In the genomic region with DNA sequence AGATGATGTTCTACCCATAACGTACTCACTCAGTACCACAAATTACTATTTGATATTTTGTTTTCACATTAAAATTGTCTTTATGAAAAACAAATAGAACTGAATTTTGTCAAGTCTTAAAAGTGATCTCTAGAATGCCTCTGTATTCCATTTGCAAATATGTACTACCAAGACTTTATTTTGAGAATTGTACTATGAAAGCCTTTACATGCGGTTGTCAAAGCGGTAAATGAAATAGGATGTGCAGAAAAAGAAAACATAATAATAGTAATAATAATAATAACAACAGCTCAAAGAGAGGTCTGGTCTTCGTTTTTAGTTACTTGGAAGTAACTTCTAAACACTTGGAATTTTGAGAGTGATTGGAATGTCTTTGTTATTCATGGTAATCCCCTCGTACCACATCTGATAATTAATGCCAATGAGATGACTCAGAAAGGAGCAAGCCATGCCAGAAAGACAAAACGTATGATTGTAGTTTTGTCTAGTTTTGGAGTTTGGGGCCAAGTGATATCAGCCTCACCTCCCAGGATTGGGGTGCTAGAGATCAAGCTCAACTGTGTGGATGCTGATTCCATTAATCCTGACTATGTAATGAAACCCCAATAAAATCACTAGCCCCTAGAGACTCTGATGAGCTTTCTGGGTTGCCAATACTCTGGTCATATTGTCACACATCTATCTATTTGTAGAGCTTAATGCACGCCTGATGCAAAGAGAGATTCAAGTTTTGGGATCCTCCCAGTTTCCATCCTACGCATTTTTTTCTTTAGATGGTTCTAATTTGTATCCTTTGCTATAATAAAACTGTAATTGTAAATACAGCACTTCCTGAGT, we compare ENCODE assay signal across 10 cellular contexts. TPM values are rescaled to one million over a fixed set of nuclear protein-coding genes. Genes with fewer than 3 reads are reported as not detected.
DNase-seq lines count a peak whose midpoint lies in the region; ATAC-seq and TF ChIP-seq lines count a peak whose summit lies in the region.
"Had no signal": no experiment of that assay in that cellular context is flagged by ENCODE, and none has a peak within 500 bp of the region (broad histone marks: within the 10 kb centered on the region; RNA-seq: fewer than 3 reads in every experiment).

No MANE protein-coding gene starts in this region.

- H2AK5ac ChIP-seq in mesendoderm (ENCODE audit: low read length), result no peak overlapping the region

- H3K4me3 ChIP-seq in mesendoderm (ENCODE audit: low read length) (no peak overlapping the region), body of pancreas (no peak overlapping the region), colonic mucosa (no peak overlapping the region)

- intact Hi-C loops in body of pancreas (cut with DNase I) (no loop called here), colonic mucosa (cut with DNase I) (no loop called here)

- peak overlapping the region; percentile 7 for H3K56ac ChIP-seq in mesendoderm (ENCODE audit: low read length)

- no peaks in the 10 kb centered on the region for H3K79me2 ChIP-seq in mesendoderm (ENCODE audit: control insufficient read depth, insufficient read depth, low read length)

- peak; percentile 26 for ATAC-seq in GM19035 (IDR thresholded peaks at IDR 0.05; ENCODE audit: unreplicated experiment)
- peak; percentile 22 for ATAC-seq in HG02852 (IDR thresholded peaks at IDR 0.05; ENCODE audit: unreplicated experiment)
- no peak for ATAC-seq in body of pancreas
- ATAC-seq in HG03521 (IDR thresholded peaks at IDR 0.05; ENCODE audit: unreplicated experiment), result no peak
- ATAC-seq: naive thymus-derived CD4-positive, alpha-beta T cell had no signal

- WGBS in mesendoderm (ENCODE audit: extremely low coverage, insufficient coverage, low lambda C conversion rate), result no CpG with 5 or more reads among the region's 8 CpGs
- 47 to 52% methylated on average over 8 of the region's 8 CpGs for WGBS in body of pancreas, 2 donors

- H4K8ac ChIP-seq in mesendoderm (ENCODE audit: low read depth, low read length), result no peak overlapping the region

- no peak overlapping the region for H2BK15ac ChIP-seq in mesendoderm (replicated peaks; ENCODE audit: low read depth)

- H3K27me3 ChIP-seq in mesendoderm (ENCODE audit: insufficient read depth, low read length, poor library complexity), result no peaks in the 10 kb centered on the region
- H3K27me3 ChIP-seq in body of pancreas, result no peaks in the 10 kb centered on the region
- H3K27me3 ChIP-seq in colonic mucosa, result no peaks in the 10 kb centered on the region

- H3K79me1 ChIP-seq in mesendoderm (ENCODE audit: low read length), result no peaks in the 10 kb centered on the region

- H3K27ac ChIP-seq in mesendoderm (ENCODE audit: low read depth, low read length) (no peak overlapping the region), body of pancreas (no peak overlapping the region), colonic mucosa (no peak overlapping the region)

- no peak overlapping the region for H3K4me2 ChIP-seq in mesendoderm (ENCODE audit: low read length)

- H3K23ac ChIP-seq in mesendoderm (ENCODE audit: low read length), result no peak overlapping the region

- H3K9me3 ChIP-seq in body of pancreas, result no peaks in the 10 kb centered on the region
- H3K9me3 ChIP-seq in colonic mucosa, result no peaks in the 10 kb centered on the region

- H4K5ac ChIP-seq in mesendoderm (ENCODE audit: low read length), result no peak overlapping the region

- TF ChIP-seq CTCF in body of pancreas (IDR thresholded peaks at IDR 0.05) (no peak), colonic mucosa (IDR thresholded peaks at IDR 0.05) (no peak)

- H2BK5ac ChIP-seq in mesendoderm (ENCODE audit: low read length), result no peak overlapping the region

- H2BK120ac ChIP-seq in mesendoderm (ENCODE audit: low read depth, low read length), result peak overlapping the region; percentile 67

- H3K36me3 ChIP-seq in mesendoderm (ENCODE audit: control insufficient read depth, insufficient read depth, low read length), result no peaks in the 10 kb centered on the region
- no peaks in the 10 kb centered on the region for H3K36me3 ChIP-seq in body of pancreas (replicated peaks in 1 of 2; ENCODE audit: insufficient read depth in 1 of 2, low read depth in 2 of 2)
- H3K36me3 ChIP-seq in colonic mucosa, result no peaks in the 10 kb centered on the region

- TF ChIP-seq POLR2A in body of pancreas (IDR thresholded peaks at IDR 0.05), result no peak

- DNase-seq in LHCN-M2 (ENCODE audit: low read depth) (peak; percentile 61), mesendoderm (peak; percentile 78), body of pancreas (no peak), colonic mucosa (no peak), NOMO-1 treated with DMSO at 0.1 percent for 48 hours (lab: John Stamatoyannopoulos, UW; ENCODE audit: unreplicated experiment) (no peak)
- DNase-seq: naive thymus-derived CD4-positive, alpha-beta T cell; SHP77 treated with DMSO at 0.1 percent for 48 hours had no signal

- peak overlapping the region; percentile 76 for H3K18ac ChIP-seq in mesendoderm (ENCODE audit: low read length)

- H3K4me1 ChIP-seq in mesendoderm (ENCODE audit: control insufficient read depth, low read depth, low read length), result peaks cover 4% of the 10 kb centered on the region
- no peaks in the 10 kb centered on the region for H3K4me1 ChIP-seq in body of pancreas
- H3K4me1 ChIP-seq in colonic mucosa, result no peaks in the 10 kb centered on the region

- no peak overlapping the region for H3K4ac ChIP-seq in mesendoderm (ENCODE audit: low read depth, low read length)

- H3K9ac ChIP-seq in mesendoderm (ENCODE audit: low read length) (no peak overlapping the region), colonic mucosa (ENCODE audit: low read depth in 2 of 2, low read length in 2 of 2) (no peak overlapping the region)

RNA-seq across cellular contexts. Expression of a gene that starts 20.2 kb away (rescaled TPM):
- total RNA-seq in LHCN-M2 (2014; rRNA removed) (12.1 and 20.7 TPM in 2 replicates), body of pancreas (10 to 100 TPM; 10.9 to 13.7 TPM), colonic mucosa (10 to 100 TPM in 1 of 2 donors, 1 to 10 TPM in 1; 3.3 to 14.7 TPM)
- polyA plus RNA-seq in LHCN-M2 (2012), result 6.3 TPM
- polyA plus RNA-seq in mesendoderm (2013, experiment 1 of 2), result 1.5 TPM
- 1.4 TPM for polyA plus RNA-seq in mesendoderm (2013, experiment 2 of 2)

Comparison
In these comparisons a context has a peak if more than half of its experiments do, and no peak if none do; other contexts are left out.
1. ATAC-seq: peak in GM19035 (single experiment) and HG02852 (single experiment); none in body of pancreas (single experiment) and HG03521 (single experiment).
2. DNase-seq: peak in LHCN-M2 (single experiment) and mesendoderm (single experiment); none in body of pancreas (0 of 4), colonic mucosa (single experiment) and NOMO-1 treated with DMSO at 0.1 percent for 48 hours (single experiment).